ENCODE assay signal across 20 cellular contexts in the genomic region with DNA sequence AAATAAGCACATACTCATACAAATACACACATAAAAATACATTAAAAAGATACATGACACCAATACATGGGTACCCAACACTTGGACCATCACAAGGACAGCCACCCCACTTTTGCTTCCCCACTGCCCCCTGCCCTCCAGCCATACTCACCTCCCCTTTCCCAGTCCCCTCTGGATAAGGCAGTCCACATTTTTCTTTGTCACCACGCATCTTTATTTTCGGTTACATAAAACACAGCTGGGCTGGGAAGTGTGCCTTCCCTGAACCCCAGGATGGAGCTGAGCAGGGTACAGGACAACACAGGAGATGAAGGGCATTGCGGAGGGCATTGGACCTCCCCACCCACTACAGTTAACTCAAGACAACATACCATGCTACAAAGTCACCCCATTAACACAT. TPM values are rescaled to one million over a fixed set of nuclear protein-coding genes. Genes with fewer than 3 reads are reported as not detected.
DNase-seq lines count a peak whose midpoint lies in the region; ATAC-seq, FAIRE-seq and TF ChIP-seq lines count a peak whose summit lies in the region.
"Had no signal": no experiment of that assay in that cellular context is flagged by ENCODE, and none has a peak within 500 bp of the region (broad histone marks: within the 10 kb centered on the region; RNA-seq: fewer than 3 reads in every experiment).

No MANE protein-coding gene starts in this region.

- H3K4me1 ChIP-seq in astrocyte (ENCODE audit: insufficient read depth, low read length) (peaks cover 9% of the 10 kb centered on the region), mesenchymal stem cell (ENCODE audit: control insufficient read depth, insufficient read depth, low read depth, low read length) (peaks cover 12% of the 10 kb centered on the region), tibial nerve (peaks cover 0 to 72% (median 18%) of the 10 kb centered on the region in 4 donors)

- H3K36me3 ChIP-seq in astrocyte (ENCODE audit: insufficient read depth, low read length) (no peaks in the 10 kb centered on the region), mesenchymal stem cell (ENCODE audit: control insufficient read depth in 1 of 2, insufficient read depth in 2 of 2, low read depth in 1 of 2, low read length in 2 of 2) (peaks cover 0 to 30% of the 10 kb centered on the region in 2 experiments), tibial nerve (no peaks in the 10 kb centered on the region)
- H3K36me3 ChIP-seq: ascending aorta had no signal

- H3K4me3 ChIP-seq in astrocyte (ENCODE audit: insufficient read depth, low read depth, low read length) (no peak overlapping the region), mesenchymal stem cell (ENCODE audit: insufficient read depth in 1 of 2, low read depth in 1 of 2, low read length in 2 of 2) (peak overlapping the region in 1 of 2 experiments; percentile 82), tibial nerve (no peak overlapping the region)
- H3K4me3 ChIP-seq: lung, PC-9, SK-N-MC had no signal

- no peak overlapping the region for H2BK12ac ChIP-seq in mesenchymal stem cell (ENCODE audit: low read length in 2 of 2)

- H3K9me3 ChIP-seq in astrocyte (ENCODE audit: insufficient read depth, low read depth, low read length): peaks cover 19% of the 10 kb centered on the region
- H3K9me3 ChIP-seq in mesenchymal stem cell (ENCODE audit: control insufficient read depth, low read length): no peaks in the 10 kb centered on the region
- H3K9me3 ChIP-seq in tibial nerve: no peaks in the 10 kb centered on the region
- H3K9me3 ChIP-seq: ascending aorta had no signal

- peak; percentile 1 for DNase-seq in activated naive CD4-positive, alpha-beta T cell treated with Interleukin-2 at 50 U/mL for 16 hours
- no peak for DNase-seq in activated naive CD4-positive, alpha-beta T cell treated with anti-CD3 and anti-CD28 coated beads, Interleukin-2, amount 50 U/mL, for 72 hours (ENCODE audit: low spot score in 2 of 2)
- DNase-seq in astrocyte (ENCODE audit: low read depth) (no peak), mesenchymal stem cell (no peak), tibial nerve (ENCODE audit: low spot score in 2 of 2) (no peak)
- DNase-seq in stimulated activated CD4-positive, alpha-beta T cell treated with anti-CD3 and anti-CD28 coated beads, Interleukin-15, amount 100 ng/mL, for 24 hours: no peak
- DNase-seq: activated CD4-positive, alpha-beta memory T cell treated with anti-CD3 and anti-CD28 coated beads for 36 hours; CD4-positive, CD25-positive, alpha-beta regulatory T cell; cortex of kidney; HCEC 1CT; NCI-H1105; NCI-H82; PC-9; stimulated activated naive CD8-positive, alpha-beta T cell treated with anti-CD3 and anti-CD28 coated beads, Interleukin-15, Interleukin-2, amounts not matched to agents 100 U/mL and 50 U/mL, for 24 hours had no signal

- TF ChIP-seq CTCF in astrocyte (IDR thresholded peaks at IDR 0.05; ENCODE audit: insufficient read depth, low read depth, low read length) (no peak), tibial nerve (IDR thresholded peaks at IDR 0.05) (no peak)

- no peaks in the 10 kb centered on the region for H3K79me2 ChIP-seq in astrocyte (ENCODE audit: insufficient read depth, low read length)

- peaks cover 5 to 10% of the 10 kb centered on the region in 2 donors for H3K36me3 Mint-ChIP-seq in activated naive CD4-positive, alpha-beta T cell treated with anti-CD3 and anti-CD28 coated beads, Interleukin-2, amount 50 U/mL, for 72 hours
- H3K36me3 Mint-ChIP-seq in astrocyte (ENCODE audit: low read depth, unreplicated experiment): no peaks in the 10 kb centered on the region
- H3K36me3 Mint-ChIP-seq: CD4-positive, CD25-positive, alpha-beta regulatory T cell had no signal

- no peak overlapping the region for H3K4ac ChIP-seq in mesenchymal stem cell (ENCODE audit: low read depth in 1 of 2, low read length in 2 of 2)

- H4K20me1 ChIP-seq in astrocyte (ENCODE audit: insufficient read depth, low read length): no peaks in the 10 kb centered on the region

- H3K9ac ChIP-seq in astrocyte (ENCODE audit: low read length) (no peak overlapping the region), mesenchymal stem cell (ENCODE audit: low read length) (peak overlapping the region; percentile 90)
- H3K9ac ChIP-seq: KMS-11 had no signal

- H2AK5ac ChIP-seq in mesenchymal stem cell (ENCODE audit: low read length, severe bottlenecking): no peak overlapping the region

- H2BK120ac ChIP-seq in mesenchymal stem cell (ENCODE audit: low read depth, low read length): no peak overlapping the region

- no peak overlapping the region for H2BK15ac ChIP-seq in mesenchymal stem cell (ENCODE audit: low read depth, poor library complexity, severe bottlenecking)

- TF ChIP-seq POLR2A in tibial nerve (IDR thresholded peaks at IDR 0.05): no peak

- H3K4me2 ChIP-seq in astrocyte (ENCODE audit: low read length) (no peak overlapping the region), mesenchymal stem cell (ENCODE audit: low read length, poor library complexity, severe bottlenecking) (no peak overlapping the region)
- H3K4me2 ChIP-seq: KMS-11, PC-9 had no signal

- H3K23ac ChIP-seq in mesenchymal stem cell (ENCODE audit: low read length in 2 of 2): no peak overlapping the region

- no peak overlapping the region for H3K4me3 Mint-ChIP-seq in astrocyte (ENCODE audit: unreplicated experiment)
- H3K4me3 Mint-ChIP-seq: activated CD4-positive, alpha-beta memory T cell treated with anti-CD3 and anti-CD28 coated beads for 36 hours had no signal

- H3K18ac ChIP-seq in mesenchymal stem cell (ENCODE audit: low read depth in 1 of 2, low read length in 2 of 2): no peak overlapping the region

- H3K27ac ChIP-seq in astrocyte (ENCODE audit: low read depth, low read length) (no peak overlapping the region), mesenchymal stem cell (ENCODE audit: low read length, poor library complexity, severe bottlenecking) (no peak overlapping the region), tibial nerve (peak overlapping the region in 3 of 4 donors; percentile 87 to 88 (median 88))
- H3K27ac ChIP-seq: KMS-11, PC-9, SK-N-MC had no signal

- H3K4me1 Mint-ChIP-seq in astrocyte (ENCODE audit: low read depth, unreplicated experiment): no peaks in the 10 kb centered on the region

- no peak for ATAC-seq in activated naive CD4-positive, alpha-beta T cell treated with anti-CD3 and anti-CD28 coated beads, Interleukin-2, amount 50 U/mL, for 72 hours
- no peak for ATAC-seq in GM18873 (IDR thresholded peaks at IDR 0.05; ENCODE audit: low FRiP score, unreplicated experiment)
- no peak for ATAC-seq in GM21390 (IDR thresholded peaks at IDR 0.05; ENCODE audit: unreplicated experiment)
- ATAC-seq: stimulated activated naive CD8-positive, alpha-beta T cell treated with anti-CD3 and anti-CD28 coated beads, Interleukin-15, Interleukin-2, amounts not matched to agents 100 U/mL and 50 U/mL, for 24 hours had no signal

- no peak overlapping the region for H4K91ac ChIP-seq in mesenchymal stem cell (ENCODE audit: low read length)

- H2AFZ ChIP-seq in astrocyte (ENCODE audit: low read depth, low read length): no peak overlapping the region
- no peak overlapping the region for H2AFZ ChIP-seq in mesenchymal stem cell (ENCODE audit: low read depth, low read length)
- H2AFZ ChIP-seq: PC-9 had no signal

- peaks cover 11% of the 10 kb centered on the region for H3K79me1 ChIP-seq in mesenchymal stem cell (replicated peaks; ENCODE audit: low read length, poor library complexity, severe bottlenecking)

- no peak overlapping the region for H3K27ac Mint-ChIP-seq in activated naive CD4-positive, alpha-beta T cell treated with anti-CD3 and anti-CD28 coated beads, Interleukin-2, amount 50 U/mL, for 72 hours
- peak overlapping the region; percentile 53 for H3K27ac Mint-ChIP-seq in astrocyte (ENCODE audit: unreplicated experiment)
- H3K27ac Mint-ChIP-seq: activated CD4-positive, alpha-beta memory T cell treated with anti-CD3 and anti-CD28 coated beads for 36 hours; CD4-positive, CD25-positive, alpha-beta regulatory T cell had no signal

- H3K14ac ChIP-seq in mesenchymal stem cell (ENCODE audit: low read length in 2 of 2): no peak overlapping the region

- no peaks in the 10 kb centered on the region for H3K9me3 Mint-ChIP-seq in activated naive CD4-positive, alpha-beta T cell treated with anti-CD3 and anti-CD28 coated beads, Interleukin-2, amount 50 U/mL, for 72 hours
- peaks cover 50% of the 10 kb centered on the region for H3K9me3 Mint-ChIP-seq in astrocyte (ENCODE audit: unreplicated experiment)
- H3K9me3 Mint-ChIP-seq: activated CD4-positive, alpha-beta memory T cell treated with anti-CD3 and anti-CD28 coated beads for 36 hours had no signal

- TF ChIP-seq EP300 in tibial nerve (IDR thresholded peaks at IDR 0.05): no peak

- no peak for FAIRE-seq in astrocyte (lab: Jason Lieb, UNC)

- H4K8ac ChIP-seq in mesenchymal stem cell (ENCODE audit: low read length): no peak overlapping the region

- peaks cover 95% of the 10 kb centered on the region for H3K27me3 ChIP-seq in astrocyte (ENCODE audit: insufficient read depth, low read length)
- peaks cover 0 to 75% of the 10 kb centered on the region in 2 experiments for H3K27me3 ChIP-seq in mesenchymal stem cell (ENCODE audit: control insufficient read depth in 1 of 2, insufficient read depth in 1 of 2, low read length in 2 of 2)
- peaks cover 0 to 97% of the 10 kb centered on the region in 2 donors for H3K27me3 ChIP-seq in tibial nerve
- H3K27me3 ChIP-seq: ascending aorta had no signal

- 98% methylated on average over 3 of the region's 3 CpGs for WGBS in mesenchymal stem cell
- 86 to 87% methylated on average over 3 of the region's 3 CpGs for WGBS in tibial nerve, 2 donors

- no peak overlapping the region for H2BK5ac ChIP-seq in mesenchymal stem cell (ENCODE audit: low read depth, low read length, poor library complexity, severe bottlenecking)

- peaks cover 83% of the 10 kb centered on the region for H3K27me3 Mint-ChIP-seq in astrocyte (ENCODE audit: low read depth, unreplicated experiment)

RNA-seq across cellular contexts. Expression of gene HOXA3, which starts 1.1 kb away (rescaled TPM):
- not detected for total RNA-seq in activated naive CD4-positive, alpha-beta T cell treated with anti-CD3 and anti-CD28 coated beads, Interleukin-2, amount 50 U/mL, for 72 hours
- total RNA-seq in astrocyte: not detected in 2 replicates
- 0.39 TPM for polyA plus RNA-seq in mesenchymal stem cell (2013, experiment 1 of 2)
- polyA plus RNA-seq in mesenchymal stem cell (2013, experiment 2 of 2): 0.51 TPM
- 10 to 100 TPM in 1 of 4 donors, 1 to 10 TPM in 3; 7.0 to 18.8 (median 8.7) TPM for total RNA-seq in tibial nerve
- total RNA-seq: activated CD4-positive, alpha-beta memory T cell treated with anti-CD3 and anti-CD28 coated beads for 36 hours; CD4-positive, CD25-positive, alpha-beta regulatory T cell had no signal

RNA-seq across cellular contexts. Expression of gene HOXA7, which starts 2.9 kb away (rescaled TPM):
- not detected for total RNA-seq in activated naive CD4-positive, alpha-beta T cell treated with anti-CD3 and anti-CD28 coated beads, Interleukin-2, amount 50 U/mL, for 72 hours
- total RNA-seq in astrocyte: not detected in 2 replicates
- 3.1 TPM for polyA plus RNA-seq in mesenchymal stem cell (2013, experiment 1 of 2)
- 3.2 TPM for polyA plus RNA-seq in mesenchymal stem cell (2013, experiment 2 of 2)
- 10 to 100 TPM in 2 of 4 donors, 1 to 10 TPM in 2; 8.7 to 16.9 (median 11.3) TPM for total RNA-seq in tibial nerve
- total RNA-seq: activated CD4-positive, alpha-beta memory T cell treated with anti-CD3 and anti-CD28 coated beads for 36 hours; CD4-positive, CD25-positive, alpha-beta regulatory T cell; PC-9 had no signal
- polyA plus RNA-seq: CD4-positive, CD25-positive, alpha-beta regulatory T cell had no signal

RNA-seq across cellular contexts. Expression of gene HOXA6, which starts 6.0 kb away (rescaled TPM):
- total RNA-seq in activated naive CD4-positive, alpha-beta T cell treated with anti-CD3 and anti-CD28 coated beads, Interleukin-2, amount 50 U/mL, for 72 hours: under 1 TPM in 1 of 2 donors, not detected in 1; 0.31 TPM
- not detected in 2 replicates for total RNA-seq in astrocyte
- 0.62 TPM for polyA plus RNA-seq in mesenchymal stem cell (2013, experiment 1 of 2)
- 0.59 TPM for polyA plus RNA-seq in mesenchymal stem cell (2013, experiment 2 of 2)
- 10 to 100 TPM; 11.1 to 30.9 (median 18.7) TPM for total RNA-seq in tibial nerve
- total RNA-seq: activated CD4-positive, alpha-beta memory T cell treated with anti-CD3 and anti-CD28 coated beads for 36 hours; CD4-positive, CD25-positive, alpha-beta regulatory T cell had no signal
- polyA plus RNA-seq: CD4-positive, CD25-positive, alpha-beta regulatory T cell had no signal

RNA-seq across cellular contexts. Expression of gene HOXA5, which starts 10.0 kb away (rescaled TPM):
- total RNA-seq in activated naive CD4-positive, alpha-beta T cell treated with anti-CD3 and anti-CD28 coated beads, Interleukin-2, amount 50 U/mL, for 72 hours: not detected
- total RNA-seq in astrocyte: not detected in 2 replicates
- polyA plus RNA-seq in mesenchymal stem cell (2013, experiment 1 of 2): 2.0 TPM
- 2.0 TPM for polyA plus RNA-seq in mesenchymal stem cell (2013, experiment 2 of 2)
- 10 to 100 TPM; 12.0 to 25.9 (median 16.6) TPM for total RNA-seq in tibial nerve
- total RNA-seq: activated CD4-positive, alpha-beta memory T cell treated with anti-CD3 and anti-CD28 coated beads for 36 hours; CD4-positive, CD25-positive, alpha-beta regulatory T cell had no signal
- polyA plus RNA-seq: CD4-positive, CD25-positive, alpha-beta regulatory T cell had no signal

RNA-seq across cellular contexts. Expression of gene HOXA9, which starts 11.8 kb away (rescaled TPM):
- not detected for total RNA-seq in activated naive CD4-positive, alpha-beta T cell treated with anti-CD3 and anti-CD28 coated beads, Interleukin-2, amount 50 U/mL, for 72 hours
- total RNA-seq in astrocyte (not detected in 2 replicates), tibial nerve (10 to 100 TPM; 10.5 to 13.8 (median 12.7) TPM)
- polyA plus RNA-seq in mesenchymal stem cell (2013, experiment 1 of 2): 9.8 TPM
- polyA plus RNA-seq in mesenchymal stem cell (2013, experiment 2 of 2): 9.8 TPM
- total RNA-seq: ascending aorta had no signal

Comparison
In these comparisons a context has a peak if more than half of its experiments do, and no peak if none do; other contexts are left out.
1. H3K27ac ChIP-seq: peak in tibial nerve (3 of 4); none in astrocyte (single experiment) and mesenchymal stem cell (single experiment).
2. RNA of gene HOXA6, which starts 6.0 kb away (total RNA-seq): 11.1 to 30.9 TPM in tibial nerve; 0.31 TPM in activated naive CD4-positive, alpha-beta T cell treated with anti-CD3 and anti-CD28 coated beads, Interleukin-2, amount 50 U/mL, for 72 hours and not detected in astrocyte; every median in the first group is over 4 times any median in the second.